In the genomic region with DNA sequence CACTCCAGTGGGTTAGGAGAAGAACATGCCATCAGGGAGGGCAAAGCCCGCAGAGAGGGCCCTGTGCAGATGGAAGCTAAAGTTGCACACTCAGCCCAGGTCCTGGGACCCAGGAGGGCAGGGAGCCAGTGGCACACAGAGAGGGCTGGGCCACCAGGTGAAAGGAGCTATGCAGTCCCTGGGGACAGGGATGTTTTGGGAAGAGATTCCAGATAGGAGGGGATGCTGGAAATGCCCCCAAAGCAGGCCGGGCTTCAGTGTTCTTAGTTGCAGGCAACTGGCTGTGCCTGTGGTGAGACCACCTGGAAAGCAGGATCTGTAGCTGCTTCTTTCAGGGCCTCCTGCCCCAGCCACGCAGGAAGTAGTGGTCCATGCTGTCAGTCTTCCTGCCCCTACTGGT, we compare ENCODE assay signal across 21 cellular contexts. TPM values are rescaled to one million over a fixed set of nuclear protein-coding genes. Genes with fewer than 3 reads are reported as not detected.
"Had no signal": no experiment of that assay in that cellular context is flagged by ENCODE, and none has a peak within 500 bp of the region (broad histone marks: within the 10 kb centered on the region; RNA-seq: fewer than 3 reads in every experiment).

No MANE protein-coding gene starts in this region.

- H3K9me3 ChIP-seq: SJSA1 had no signal

- H3K4me3 ChIP-seq: SJSA1, SK-N-MC had no signal

- H3K4me3 Mint-ChIP-seq: IgD-negative memory B cell had no signal

- H3K36me3 Mint-ChIP-seq: IgD-negative memory B cell had no signal

- H3K36me3 ChIP-seq: SJSA1 had no signal

- H3K27ac ChIP-seq: HL-60, SJSA1, SK-N-MC had no signal

- H3K27me3 ChIP-seq: SJSA1 had no signal

- DNase-seq: KBM-7, MV-4-11, NCI-H1048, NCI-H1105, NCI-H1417, NCI-H146, NCI-H1694 treated with DMSO at 0.1 percent for 48 hours, NCI-H1930, NCI-H2081, NCI-H2107, NCI-H2227 treated with DMSO at 0.1 percent for 48 hours, NCI-H524, NCI-H774, Right ventricle myocardium superior, RPMI8226, SIG-M5 had no signal

RNA-seq across cellular contexts. Expression of a gene that starts 19.6 kb away (rescaled TPM):
- total RNA-seq: LHCN-M2, Right ventricle myocardium superior, SJSA1 had no signal
- polyA plus RNA-seq: IgD-negative memory B cell had no signal
